ENCODE assay signal across 20 cellular contexts in genomic region chr6:149419696-149420404, GRCh38. TPM values are rescaled to one million over a fixed set of nuclear protein-coding genes. Genes with fewer than 3 reads are reported as not detected.
DNase-seq lines count a peak whose midpoint lies in the region; ATAC-seq, FAIRE-seq and TF ChIP-seq lines count a peak whose summit lies in the region.
"Had no signal": no experiment of that assay in that cellular context is flagged by ENCODE, and none has a peak within 500 bp of the region (broad histone marks: within the 10 kb centered on the region; RNA-seq: fewer than 3 reads in every experiment).

No MANE protein-coding gene starts in this region.

- no peak overlapping the region for H2AFZ ChIP-seq in OCI-LY3 (ENCODE audit: low read depth, low read length)

- no peak overlapping the region for H3K4me3 Mint-ChIP-seq in activated CD4-positive, alpha-beta memory T cell treated with anti-CD3 and anti-CD28 coated beads for 36 hours
- no peak overlapping the region for H3K4me3 Mint-ChIP-seq in activated CD4-positive, alpha-beta memory T cell treated with anti-CD3 and anti-CD28 coated beads, Interleukin-2, amount 10 ng/mL, durations not matched to agents 7 days and 5 days
- H3K4me3 Mint-ChIP-seq: B cell, CD14-positive monocyte had no signal

- ATAC-seq in GM21576 (IDR thresholded peaks at IDR 0.05; ENCODE audit: unreplicated experiment) = no peak
- ATAC-seq: K562 had no signal

- H3K27me3 ChIP-seq in OCI-LY3 (ENCODE audit: low read depth, low read length) = no peaks in the 10 kb centered on the region
- H3K27me3 ChIP-seq: MG63 had no signal

- peaks cover 4% of the 10 kb centered on the region for H3K36me3 ChIP-seq in OCI-LY3 (replicated peaks; ENCODE audit: low read depth, low read length)

- no peak for TF ChIP-seq CTCF in GM12865 (IDR thresholded peaks at IDR 0.05; ENCODE audit: insufficient read depth, low read depth, low read length, missing control alignments)
- no peak for TF ChIP-seq CTCF in OCI-LY3 (IDR thresholded peaks at IDR 0.05; ENCODE audit: low read depth, low read length)

- DNase-seq in activated CD4-positive, alpha-beta memory T cell treated with anti-CD3 and anti-CD28 coated beads for 36 hours = no peak
- no peak for DNase-seq in activated CD4-positive, alpha-beta memory T cell treated with anti-CD3 and anti-CD28 coated beads, Interleukin-2, amount 10 ng/mL, durations not matched to agents 7 days and 5 days
- peak; percentile 28 for DNase-seq in GM12865 (ENCODE audit: low read depth)
- peak; percentile 69 for DNase-seq in kidney tubule cell (ENCODE audit: low spot score)
- DNase-seq in RCC 7860 (ENCODE audit: low spot score) = no peak
- DNase-seq: H7, MG63, NCI-H1417, NCI-H187, NCI-H446, NCI-H526, Right ventricle myocardium superior had no signal

- H3K9me3 Mint-ChIP-seq in activated CD4-positive, alpha-beta memory T cell treated with anti-CD3 and anti-CD28 coated beads for 36 hours = peaks cover 8% of the 10 kb centered on the region
- peaks cover 3% of the 10 kb centered on the region for H3K9me3 Mint-ChIP-seq in activated CD4-positive, alpha-beta memory T cell treated with anti-CD3 and anti-CD28 coated beads, Interleukin-2, amount 10 ng/mL, durations not matched to agents 7 days and 5 days

- peaks cover 37% of the 10 kb centered on the region for H3K4me1 Mint-ChIP-seq in activated CD4-positive, alpha-beta memory T cell treated with anti-CD3 and anti-CD28 coated beads for 36 hours (ENCODE audit: low read depth)
- H3K4me1 Mint-ChIP-seq in activated CD4-positive, alpha-beta memory T cell treated with anti-CD3 and anti-CD28 coated beads, Interleukin-2, amount 10 ng/mL, durations not matched to agents 7 days and 5 days = peaks cover 45% of the 10 kb centered on the region
- H3K4me1 Mint-ChIP-seq: B cell had no signal

- POLR2A ChIA-PET in activated CD4-positive, alpha-beta memory T cell treated with anti-CD3 and anti-CD28 coated beads for 36 hours (lab: Charles Lee) = interaction anchor here (0.8 to 2.0 kb wide), 5 partner anchors 30 to 389 kb away, joined by 3 to 7 read pairs (median 3); no protein-coding TSS in a partner anchor
- POLR2A ChIA-PET in activated CD4-positive, alpha-beta memory T cell treated with anti-CD3 and anti-CD28 coated beads, Interleukin-2, amount 10 ng/mL, durations not matched to agents 7 days and 5 days (lab: Charles Lee) = interaction anchor here (1.6 to 2.0 kb wide), 3 partner anchors 10 to 21 kb away, joined by 3 to 9 read pairs (median 8); no protein-coding TSS in a partner anchor

- H4K20me1 ChIP-seq in OCI-LY3 (ENCODE audit: insufficient read depth, low read length) = no peaks in the 10 kb centered on the region

- H3K4me1 ChIP-seq in OCI-LY3 (ENCODE audit: low read length) = peaks cover 42% of the 10 kb centered on the region

- no peak overlapping the region for H3K4me3 ChIP-seq in GM12865 (ENCODE audit: low read depth, low read length)
- peak overlapping the region; percentile 38; the same call in 1 of the 2 replicates for H3K4me3 ChIP-seq in OCI-LY3 (ENCODE audit: low read length)
- H3K4me3 ChIP-seq: K562, MG63 had no signal

- CTCF ChIA-PET in activated CD4-positive, alpha-beta memory T cell treated with anti-CD3 and anti-CD28 coated beads for 36 hours (lab: Charles Lee) = interaction anchor here (0.7 to 4.2 kb wide), 9 partner anchors 8 to 391 kb away, joined by 3 to 36 read pairs (median 4); no protein-coding TSS in a partner anchor
- CTCF ChIA-PET in activated CD4-positive, alpha-beta memory T cell treated with anti-CD3 and anti-CD28 coated beads, Interleukin-2, amount 10 ng/mL, durations not matched to agents 7 days and 5 days (lab: Charles Lee) = interaction anchor here (0.9 to 3.2 kb wide), 6 partner anchors 12 to 392 kb away, joined by 3 to 20 read pairs (median 4); partner anchors contain the start of gene PPIL4

- H3K79me2 ChIP-seq in OCI-LY3 (ENCODE audit: low read length) = no peaks in the 10 kb centered on the region

- H3K27me3 Mint-ChIP-seq in activated CD4-positive, alpha-beta memory T cell treated with anti-CD3 and anti-CD28 coated beads for 36 hours = no peaks in the 10 kb centered on the region
- H3K27me3 Mint-ChIP-seq in activated CD4-positive, alpha-beta memory T cell treated with anti-CD3 and anti-CD28 coated beads, Interleukin-2, amount 10 ng/mL, durations not matched to agents 7 days and 5 days = no peaks in the 10 kb centered on the region
- H3K27me3 Mint-ChIP-seq: B cell had no signal

- peak overlapping the region; percentile 0 for H3K27ac Mint-ChIP-seq in activated CD4-positive, alpha-beta memory T cell treated with anti-CD3 and anti-CD28 coated beads for 36 hours
- no peak overlapping the region for H3K27ac Mint-ChIP-seq in activated CD4-positive, alpha-beta memory T cell treated with anti-CD3 and anti-CD28 coated beads, Interleukin-2, amount 10 ng/mL, durations not matched to agents 7 days and 5 days
- H3K27ac Mint-ChIP-seq: B cell, CD14-positive monocyte had no signal

- H3K27ac ChIP-seq in OCI-LY3 (ENCODE audit: low read length) = peak overlapping the region; percentile 78

- peaks cover 5% of the 10 kb centered on the region for H3K36me3 Mint-ChIP-seq in activated CD4-positive, alpha-beta memory T cell treated with anti-CD3 and anti-CD28 coated beads for 36 hours
- H3K36me3 Mint-ChIP-seq in activated CD4-positive, alpha-beta memory T cell treated with anti-CD3 and anti-CD28 coated beads, Interleukin-2, amount 10 ng/mL, durations not matched to agents 7 days and 5 days (ENCODE audit: low read depth) = peaks cover 22% of the 10 kb centered on the region

- H3K9me3 ChIP-seq in OCI-LY3 (ENCODE audit: insufficient read depth, low read length) = no peaks in the 10 kb centered on the region
- H3K9me3 ChIP-seq: MG63 had no signal

- FAIRE-seq in RCC 7860 (lab: Jason Lieb, UNC) = no peak
- FAIRE-seq: A204.1, G401.6, K562 had no signal

- intact Hi-C loops in activated CD4-positive, alpha-beta memory T cell treated with anti-CD3 and anti-CD28 coated beads for 36 hours (cut with micrococcal nuclease) = loop anchor here (5.0 kb wide), 1 partner anchor 268 kb away; no protein-coding TSS in a partner anchor

- H3K9ac ChIP-seq in OCI-LY3 (ENCODE audit: low read length) = no peak overlapping the region

- H3K4me2 ChIP-seq in OCI-LY3 (ENCODE audit: low read length) = peak overlapping the region; percentile 70

RNA-seq across cellular contexts. Expression of gene SUMO4, which starts 19.8 kb away (rescaled TPM):
- 1 to 10 TPM; 4.8 to 5.8 TPM for total RNA-seq in activated CD4-positive, alpha-beta memory T cell treated with anti-CD3 and anti-CD28 coated beads for 36 hours
- total RNA-seq in activated CD4-positive, alpha-beta memory T cell treated with anti-CD3 and anti-CD28 coated beads, Interleukin-2, amount 10 ng/mL, durations not matched to agents 7 days and 5 days = 1 to 10 TPM; 8.1 to 8.5 TPM
- total RNA-seq: SK-MEL-5 had no signal

Comparison
In these comparisons a context has a peak if more than half of its experiments do, and no peak if none do; other contexts are left out.
1. DNase-seq: peak in GM12865 (single experiment) and kidney tubule cell (single experiment); none in activated CD4-positive, alpha-beta memory T cell treated with anti-CD3 and anti-CD28 coated beads for 36 hours (single experiment), activated CD4-positive, alpha-beta memory T cell treated with anti-CD3 and anti-CD28 coated beads, Interleukin-2, amount 10 ng/mL, durations not matched to agents 7 days and 5 days (single experiment) and RCC 7860 (single experiment).